In the genomic region with DNA sequence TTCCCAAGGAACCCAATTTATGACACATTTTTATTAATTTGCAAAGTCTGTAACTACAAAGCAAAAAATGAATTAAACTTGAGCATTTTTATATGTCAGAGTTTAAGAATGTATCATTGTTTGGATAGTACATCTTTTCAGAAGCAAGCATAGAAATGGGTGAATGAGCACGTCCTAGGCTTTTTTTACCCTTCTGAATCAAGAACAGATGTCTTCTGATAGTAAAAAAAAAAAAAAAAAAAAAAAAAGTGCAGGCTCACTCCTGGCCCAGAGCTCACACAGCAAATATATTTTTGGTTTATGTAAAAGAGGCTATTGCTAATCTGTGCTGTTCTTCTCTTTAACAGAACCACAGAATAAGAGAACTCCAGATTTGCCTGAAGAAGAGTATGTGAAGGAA, we compare ENCODE assay signal across 12 cellular contexts.
DNase-seq lines count a peak whose midpoint lies in the region; ATAC-seq lines count a peak whose summit lies in the region.
"Had no signal": no experiment of that assay in that cellular context is flagged by ENCODE, and none has a peak within 500 bp of the region (broad histone marks: within the 10 kb centered on the region; RNA-seq: fewer than 3 reads in every experiment).

No MANE protein-coding gene starts in this region.

- H3K27ac Mint-ChIP-seq in activated naive CD8-positive, alpha-beta T cell: peak overlapping the region; percentile 90
- peak overlapping the region; percentile 96 for H3K27ac Mint-ChIP-seq in memory B cell

- H3K36me3 Mint-ChIP-seq in activated naive CD8-positive, alpha-beta T cell: peaks cover 7% of the 10 kb centered on the region
- peaks cover 38% of the 10 kb centered on the region for H3K36me3 Mint-ChIP-seq in memory B cell

- H3K9me3 Mint-ChIP-seq in activated naive CD8-positive, alpha-beta T cell (ENCODE audit: low read depth): no peaks in the 10 kb centered on the region
- no peaks in the 10 kb centered on the region for H3K9me3 Mint-ChIP-seq in memory B cell

- ATAC-seq in memory B cell (ENCODE audit: low read depth) (no peak), HG02852 (IDR thresholded peaks at IDR 0.05; ENCODE audit: unreplicated experiment) (no peak)
- ATAC-seq: body of pancreas had no signal

- no peaks in the 10 kb centered on the region for H3K27me3 Mint-ChIP-seq in activated naive CD8-positive, alpha-beta T cell
- H3K27me3 Mint-ChIP-seq in memory B cell: no peaks in the 10 kb centered on the region

- DNase-seq in AG08396 (ENCODE audit: low spot score) (peak; percentile 50), GM04504 (ENCODE audit: low read depth) (peak; percentile 21), memory B cell (ENCODE audit: low spot score in 2 of 2) (no peak), NCI-H2081 (lab: John Stamatoyannopoulos, UW) (no peak), inferior parietal cortex (ENCODE audit: extremely low spot score) (no peak)
- DNase-seq in activated CD4-positive, CD25-positive, alpha-beta regulatory T cell treated with anti-CD3 and anti-CD28 coated beads, Interleukin-2, amount 50 U/mL, for 72 hours: no peak
- DNase-seq: body of pancreas, GOT3, NCI-H1417, SJCRH30 had no signal

- H3K4me3 Mint-ChIP-seq in activated naive CD8-positive, alpha-beta T cell: no peak overlapping the region
- H3K4me3 Mint-ChIP-seq in memory B cell: peak overlapping the region; percentile 27

- H3K4me1 Mint-ChIP-seq in activated naive CD8-positive, alpha-beta T cell (ENCODE audit: low read depth): peaks cover 49% of the 10 kb centered on the region
- peaks cover 53% of the 10 kb centered on the region for H3K4me1 Mint-ChIP-seq in memory B cell

Comparison
In these comparisons a context has a peak if more than half of its experiments do, and no peak if none do; other contexts are left out.
1. DNase-seq: peak in AG08396 (single experiment) and GM04504 (single experiment); none in memory B cell (0 of 2), activated CD4-positive, CD25-positive, alpha-beta regulatory T cell treated with anti-CD3 and anti-CD28 coated beads, Interleukin-2, amount 50 U/mL, for 72 hours (single experiment), NCI-H2081 (0 of 2) and inferior parietal cortex (single experiment).